Comparison of ENCODE assay signal across 26 cellular contexts in the genomic region with DNA sequence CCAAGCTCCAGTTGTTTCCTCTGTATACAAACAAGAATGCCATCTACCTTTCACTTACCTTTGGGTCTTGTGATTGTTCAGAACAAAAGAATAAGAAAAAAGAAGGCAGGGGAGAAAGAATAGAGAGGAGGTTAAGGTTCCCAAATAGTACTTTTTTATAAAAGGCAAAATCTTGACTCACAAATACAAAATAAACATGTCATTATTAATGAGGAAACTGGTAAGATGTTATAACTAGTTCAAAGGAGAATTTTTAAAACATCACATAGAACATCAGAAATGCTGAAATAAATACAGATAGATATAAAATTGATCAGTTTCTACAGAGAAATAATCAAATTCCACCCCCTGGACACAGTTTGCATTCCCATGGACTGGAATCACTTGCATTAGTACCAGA.
"Had no signal": no experiment of that assay in that cellular context is flagged by ENCODE, and none has a peak within 500 bp of the region (broad histone marks: within the 10 kb centered on the region; RNA-seq: fewer than 3 reads in every experiment).

No MANE protein-coding gene starts in this region.

- DNase-seq: colonic mucosa; dermis blood vessel endothelial cell; dorsolateral prefrontal cortex; effector CD4-positive, alpha-beta T cell; effector CD8-positive, alpha-beta T cell; effector memory CD4-positive, alpha-beta T cell; effector memory CD8-positive, alpha-beta T cell; endodermal cell; erythroblast; esophagus squamous epithelium; foreskin fibroblast; foreskin keratinocyte; foreskin melanocyte; gastrocnemius medialis; glutamatergic neuron; head of caudate nucleus; heart left ventricle; heart right ventricle had no signal

- H3K9me3 ChIP-seq: colonic mucosa, esophagus muscularis mucosa, esophagus squamous epithelium, gastrocnemius medialis, gastroesophageal sphincter, heart left ventricle, heart right ventricle had no signal

- H3K27me3 ChIP-seq: colonic mucosa, dorsolateral prefrontal cortex, esophagus muscularis mucosa, esophagus squamous epithelium, foreskin keratinocyte, gastrocnemius medialis, gastroesophageal sphincter, heart left ventricle, heart right ventricle had no signal

- H3K4me1 ChIP-seq: colonic mucosa, esophagus squamous epithelium, foreskin keratinocyte, gastrocnemius medialis, gastroesophageal sphincter had no signal

- FAIRE-seq: colon, endometrium, endothelial cell of umbilical vein, frontal cortex had no signal

- H3K27ac ChIP-seq: colonic mucosa, coronary artery, dorsolateral prefrontal cortex, epithelial cell of prostate, esophagus muscularis mucosa, esophagus squamous epithelium, foreskin keratinocyte, gastrocnemius medialis, gastroesophageal sphincter, heart left ventricle, heart right ventricle had no signal

- H3K36me3 ChIP-seq: colonic mucosa, esophagus muscularis mucosa, esophagus squamous epithelium, gastrocnemius medialis, gastroesophageal sphincter, heart left ventricle, heart right ventricle had no signal

- H3K4me3 ChIP-seq: colonic mucosa, coronary artery, dorsolateral prefrontal cortex, esophagus muscularis mucosa, esophagus squamous epithelium, gastrocnemius medialis, gastroesophageal sphincter, heart left ventricle, heart right ventricle had no signal
